ENCODE assay signal across 15 cellular contexts in genomic region chr3:178454714-178455113, GRCh38.
DNase-seq lines count a peak whose midpoint lies in the region; ATAC-seq lines count a peak whose summit lies in the region.
"Had no signal": no experiment of that assay in that cellular context is flagged by ENCODE, and none has a peak within 500 bp of the region (broad histone marks: within the 10 kb centered on the region; RNA-seq: fewer than 3 reads in every experiment).

No MANE protein-coding gene starts in this region.

- H3K4me1 Mint-ChIP-seq in stimulated activated naive CD8-positive, alpha-beta T cell treated with anti-CD3 and anti-CD28 coated beads, Interleukin-15, amount 100 ng/mL, for 72 hours = no peaks in the 10 kb centered on the region

- H3K27ac Mint-ChIP-seq in stimulated activated naive CD8-positive, alpha-beta T cell treated with anti-CD3 and anti-CD28 coated beads, Interleukin-15, amount 100 ng/mL, for 72 hours = no peak overlapping the region
- H3K27ac Mint-ChIP-seq: activated T-helper 2 cell treated with anti-CD3 and anti-CD28 coated beads, Interferon-gamma antibody, Interleukin-2, Interleukin-4, amounts not matched to agents 10 μg/mL and 5 μg/mL and 100 μg/mL, durations not matched to agents 14 hours and 24 hours and 36 hours; immature natural killer cell had no signal

- WGBS in GM23248 (ENCODE audit: low coverage in 1 of 2, low lambda C conversion rate in 2 of 2, missing lambda C conversion rate in 2 of 2), 2 experiments = 6 to 7% methylated on average over 4 of the region's 4 CpGs

- H3K4me2 ChIP-seq in GM23248 (ENCODE audit: unreplicated experiment) = no peak overlapping the region

- no peaks in the 10 kb centered on the region for H3K9me2 ChIP-seq in GM23248 (ENCODE audit: insufficient read depth)

- no peaks in the 10 kb centered on the region for H3K36me3 ChIP-seq in GM23248 (ENCODE audit: low read depth)
- H3K36me3 ChIP-seq in skeletal muscle tissue (ENCODE audit: control insufficient read depth in 3 of 3, insufficient read depth in 3 of 3, low read length in 3 of 3) = no peaks in the 10 kb centered on the region
- H3K36me3 ChIP-seq: neutrophil had no signal

- H3K27ac ChIP-seq in GM23248 (no peak overlapping the region), skeletal muscle tissue (ENCODE audit: low read depth, low read length) (peak overlapping the region; percentile 17)
- H3K27ac ChIP-seq: neutrophil had no signal

- H3K9ac ChIP-seq in GM23248 = no peak overlapping the region
- no peak overlapping the region for H3K9ac ChIP-seq in skeletal muscle tissue (ENCODE audit: low read depth in 1 of 3, low read length in 3 of 3)

- no peak for ATAC-seq in stimulated activated naive CD8-positive, alpha-beta T cell treated with anti-CD3 and anti-CD28 coated beads, Interleukin-15, amount 100 ng/mL, for 72 hours
- no peak for ATAC-seq in HG03460 (IDR thresholded peaks at IDR 0.05; ENCODE audit: unreplicated experiment)

- no peaks in the 10 kb centered on the region for H3F3A ChIP-seq in GM23248 (ENCODE audit: insufficient read depth)

- H3K4me1 ChIP-seq in GM23248 (ENCODE audit: insufficient read depth) (no peaks in the 10 kb centered on the region), skeletal muscle tissue (ENCODE audit: control insufficient read depth in 3 of 3, insufficient read depth in 3 of 3, low read length in 3 of 3) (peaks cover 3 to 6% (median 5%) of the 10 kb centered on the region in 3 donors)

- DNase-seq in GM23248 (peak; percentile 40), brain pericyte (ENCODE audit: low read depth, low spot score) (peak; percentile 59), iris pigment epithelial cell (ENCODE audit: low read depth) (peak; percentile 43), NCI-H510A treated with DMSO at 0.1 percent for 48 hours (lab: John Stamatoyannopoulos, UW) (no peak), DMS153 treated with DMSO at 0.1 percent for 48 hours (lab: John Stamatoyannopoulos, UW; ENCODE audit: unreplicated experiment) (no peak)
- no peak for DNase-seq in stimulated activated naive CD8-positive, alpha-beta T cell treated with anti-CD3 and anti-CD28 coated beads, Interleukin-15, amount 100 ng/mL, for 72 hours
- DNase-seq: erythroblast; immature natural killer cell; NCI-H1436; stimulated activated CD4-positive, alpha-beta T cell treated with anti-CD3 and anti-CD28 coated beads, Interleukin-1b, Interleukin-23, amount 100 ng/mL, for 48 hours; SW 1271 had no signal

- no peaks in the 10 kb centered on the region for H3K9me3 Mint-ChIP-seq in stimulated activated naive CD8-positive, alpha-beta T cell treated with anti-CD3 and anti-CD28 coated beads, Interleukin-15, amount 100 ng/mL, for 72 hours
- H3K9me3 Mint-ChIP-seq: activated T-helper 2 cell treated with anti-CD3 and anti-CD28 coated beads, Interferon-gamma antibody, Interleukin-2, Interleukin-4, amounts not matched to agents 10 μg/mL and 5 μg/mL and 100 μg/mL, durations not matched to agents 14 hours and 24 hours and 36 hours had no signal

- H3K4me3 Mint-ChIP-seq in stimulated activated naive CD8-positive, alpha-beta T cell treated with anti-CD3 and anti-CD28 coated beads, Interleukin-15, amount 100 ng/mL, for 72 hours = no peak overlapping the region
- H3K4me3 Mint-ChIP-seq: immature natural killer cell had no signal

- no peaks in the 10 kb centered on the region for H3K9me3 ChIP-seq in GM23248 (ENCODE audit: low read depth)
- no peaks in the 10 kb centered on the region for H3K9me3 ChIP-seq in skeletal muscle tissue (ENCODE audit: control insufficient read depth in 3 of 3, low read length in 3 of 3)
- H3K9me3 ChIP-seq: neutrophil had no signal

- H3K79me2 ChIP-seq in GM23248 (ENCODE audit: insufficient read depth) = no peaks in the 10 kb centered on the region

- peaks cover 5% of the 10 kb centered on the region; the same call in 1 of the 2 replicates for H3K27me3 ChIP-seq in GM23248 (replicated peaks; ENCODE audit: insufficient read depth)
- H3K27me3 ChIP-seq in skeletal muscle tissue (ENCODE audit: control insufficient read depth in 3 of 3, insufficient read depth in 3 of 3, low read length in 3 of 3) = peaks cover 0 to under 1% (median 0%) of the 10 kb centered on the region in 3 donors

- in situ Hi-C loops in GM23248 (cut with MboI) = no loop called here

- no peak overlapping the region for H2AFZ ChIP-seq in GM23248

- H3K4me3 ChIP-seq in GM23248 (no peak overlapping the region), skeletal muscle tissue (ENCODE audit: low read length in 3 of 3) (no peak overlapping the region)

- H3K27me3 Mint-ChIP-seq in stimulated activated naive CD8-positive, alpha-beta T cell treated with anti-CD3 and anti-CD28 coated beads, Interleukin-15, amount 100 ng/mL, for 72 hours = peaks cover 30% of the 10 kb centered on the region

- no peaks in the 10 kb centered on the region for H4K20me1 ChIP-seq in GM23248 (ENCODE audit: insufficient read depth)

Comparison
In these comparisons a context has a peak if more than half of its experiments do, and no peak if none do; other contexts are left out.
1. DNase-seq: peak in GM23248 (single experiment), brain pericyte (single experiment) and iris pigment epithelial cell (single experiment); none in NCI-H510A treated with DMSO at 0.1 percent for 48 hours (single experiment), stimulated activated naive CD8-positive, alpha-beta T cell treated with anti-CD3 and anti-CD28 coated beads, Interleukin-15, amount 100 ng/mL, for 72 hours (0 of 2) and DMS153 treated with DMSO at 0.1 percent for 48 hours (single experiment).